22 cellular contexts compared by ENCODE assay signal in the genomic region with DNA sequence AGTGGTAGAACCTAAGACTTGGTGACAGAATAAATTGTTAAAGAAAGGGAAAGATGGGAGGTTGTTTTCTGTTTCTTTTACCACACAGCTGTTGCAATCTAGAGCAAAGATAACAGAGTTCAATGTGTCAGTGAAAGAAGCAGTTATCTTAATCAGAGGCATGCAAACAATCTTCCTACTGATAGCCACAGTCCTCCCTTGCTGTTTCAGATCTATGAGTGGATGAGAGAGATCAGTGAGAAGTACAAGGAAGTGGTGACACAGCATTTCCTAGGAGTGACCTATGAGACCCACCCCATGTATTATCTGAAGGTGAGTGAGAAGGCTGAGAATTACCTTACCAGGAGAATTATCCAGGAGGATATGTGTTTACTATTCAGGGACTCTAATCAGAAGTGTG. TPM values are rescaled to one million over a fixed set of nuclear protein-coding genes. Genes with fewer than 3 reads are reported as not detected.
DNase-seq lines count a peak whose midpoint lies in the region; ATAC-seq, FAIRE-seq and TF ChIP-seq lines count a peak whose summit lies in the region.
"Had no signal": no experiment of that assay in that cellular context is flagged by ENCODE, and none has a peak within 500 bp of the region (broad histone marks: within the 10 kb centered on the region; RNA-seq: fewer than 3 reads in every experiment).

No MANE protein-coding gene starts in this region.

- H3K27me3 ChIP-seq in bronchial epithelial cell (ENCODE audit: control insufficient read depth, insufficient read depth, low read length) = no peaks in the 10 kb centered on the region
- peaks cover 0 to 3% of the 10 kb centered on the region in 2 experiments; a peak in 1 of 5 replicates for H3K27me3 ChIP-seq in HepG2 (ENCODE audit: control insufficient read depth in 1 of 2, insufficient read depth in 2 of 2, low read length in 2 of 2)
- H3K27me3 ChIP-seq: BE2C had no signal

- H3K4me2 ChIP-seq in HepG2 (ENCODE audit: low read depth, low read length) = no peak overlapping the region
- H3K4me2 ChIP-seq: GM23338 had no signal

- H3K36me3 ChIP-seq in bronchial epithelial cell (ENCODE audit: control insufficient read depth, insufficient read depth, low read length) = no peaks in the 10 kb centered on the region
- no peaks in the 10 kb centered on the region for H3K36me3 ChIP-seq in HepG2 (replicated peaks in 1 of 2; ENCODE audit: control insufficient read depth in 1 of 2, insufficient read depth in 2 of 2, low read length in 2 of 2)
- H3K36me3 ChIP-seq: BE2C had no signal

- no peaks in the 10 kb centered on the region for H3K79me2 ChIP-seq in HepG2 (ENCODE audit: insufficient read depth, low read length)

- peaks cover 12% of the 10 kb centered on the region for H3K9me3 Mint-ChIP-seq in activated CD4-positive, alpha-beta T cell treated with anti-CD3 and anti-CD28 coated beads, Interleukin-2, amount 10 ng/mL, durations not matched to agents 24 days and 14 days
- peaks cover 4% of the 10 kb centered on the region for H3K9me3 Mint-ChIP-seq in type B pancreatic cell

- intact Hi-C loops in activated CD4-positive, alpha-beta T cell treated with anti-CD3 and anti-CD28 coated beads, Interleukin-2, amount 10 ng/mL, durations not matched to agents 24 days and 14 days (cut with micrococcal nuclease) = no loop called here
- intact Hi-C loops in HepG2 (cut with micrococcal nuclease; ENCODE audit: unreplicated experiment) = no loop called here

- no peak overlapping the region for H3K4me3 Mint-ChIP-seq in activated CD4-positive, alpha-beta T cell treated with anti-CD3 and anti-CD28 coated beads, Interleukin-2, amount 10 ng/mL, durations not matched to agents 24 days and 14 days
- no peak overlapping the region for H3K4me3 Mint-ChIP-seq in type B pancreatic cell
- H3K4me3 Mint-ChIP-seq: CD4-positive, alpha-beta T cell; GM23338 had no signal

- no peaks in the 10 kb centered on the region for H3K4me1 Mint-ChIP-seq in activated CD4-positive, alpha-beta T cell treated with anti-CD3 and anti-CD28 coated beads, Interleukin-2, amount 10 ng/mL, durations not matched to agents 24 days and 14 days
- no peaks in the 10 kb centered on the region for H3K4me1 Mint-ChIP-seq in type B pancreatic cell (ENCODE audit: unreplicated experiment)
- H3K4me1 Mint-ChIP-seq: GM23338 had no signal

- CTCF ChIA-PET in HepG2 (lab: Yijun Ruan, JAX; ENCODE audit: low intra/inter-chr PET ratio, low total read pairs) = no interaction called here

- H3K9me3 ChIP-seq in HepG2 (ENCODE audit: low read length) = peaks cover 16% of the 10 kb centered on the region

- H3K9ac ChIP-seq in HepG2 (ENCODE audit: insufficient read depth, low read depth, low read length) = no peak overlapping the region

- peak; percentile 34 for DNase-seq in activated CD4-positive, alpha-beta T cell treated with anti-CD3 and anti-CD28 coated beads, Interleukin-2, amount 10 ng/mL, durations not matched to agents 24 days and 14 days
- DNase-seq in activated CD4-positive, alpha-beta T cell treated with anti-CD3 and anti-CD28 coated beads for 4 hours = no peak
- DNase-seq in bronchial epithelial cell (ENCODE audit: low read depth) (peak; percentile 31), HepG2 (ENCODE audit: low spot score) (no peak), type B pancreatic cell (ENCODE audit: extremely low spot score, unreplicated experiment) (no peak), NCI-H1694 treated with DMSO at 0.1 percent for 48 hours (lab: John Stamatoyannopoulos, UW) (no peak)
- DNase-seq: 8988T; BE2C; CD4-positive, alpha-beta T cell; DMS79 treated with DMSO at 0.1 percent for 48 hours; NCI-H1092 treated with DMSO at 0.1 percent for 48 hours; NCI-H1694; NCI-H446; NK-92 treated with Interleukin-12 subunit alpha and Interleukin-12 subunit beta, amount 100 ng/mL, for 24 hours; RPMI8226 had no signal

- no peak for FAIRE-seq in bronchial epithelial cell (lab: Jason Lieb, UNC)
- FAIRE-seq in HepG2 (lab: Jason Lieb, UNC) = no peak
- FAIRE-seq: G401.6, GM18507 had no signal

- TF ChIP-seq RAD21 in HepG2 (CRISPR knock-in tag; IDR thresholded peaks at IDR 0.05) = no peak

- no peaks in the 10 kb centered on the region for H3K27me3 Mint-ChIP-seq in activated CD4-positive, alpha-beta T cell treated with anti-CD3 and anti-CD28 coated beads, Interleukin-2, amount 10 ng/mL, durations not matched to agents 24 days and 14 days
- H3K27me3 Mint-ChIP-seq in type B pancreatic cell = no peaks in the 10 kb centered on the region
- H3K27me3 Mint-ChIP-seq: CD4-positive, alpha-beta T cell had no signal

- H3K4me3 ChIP-seq in bronchial epithelial cell (ENCODE audit: low read depth, low read length) (no peak overlapping the region), HepG2 (replicated peaks in 1 of 3; ENCODE audit: insufficient read depth in 1 of 3, low read depth in 2 of 3, low read length in 3 of 3) (no peak overlapping the region)
- H3K4me3 ChIP-seq: GM23338 had no signal

- in situ Hi-C loops in HepG2 (cut with HindIII; ENCODE audit: extremely low pct_ligation_motif_present, low pct_unique_long_range_greater_than_20kb) = no loop called here

- no peak for TF ChIP-seq POLR2A in HepG2 (IDR thresholded peaks at IDR 0.05; ENCODE audit: insufficient read depth in 1 of 2, low read depth in 2 of 2, low read length in 2 of 2)
- TF ChIP-seq POLR2A in GM18505 (IDR thresholded peaks at IDR 0.05; ENCODE audit: borderline replicate concordance, extremely low read depth, insufficient read depth, insufficient read length) = no peak

- no peak for TF ChIP-seq EP300 in HepG2 (IDR thresholded peaks at IDR 0.05; ENCODE audit: low read depth in 2 of 2, low read length in 2 of 2)
- TF ChIP-seq EP300 in HepG2 (CRISPR knock-in tag; IDR thresholded peaks at IDR 0.05; ENCODE audit: borderline replicate concordance) = no peak

- BruUV-seq in HepG2 (replicated peaks; lab: Mats Ljungman, UMichigan) = no TSS peak

- POLR2A ChIA-PET in HepG2 (lab: Yijun Ruan, JAX) = no interaction called here

- no peaks in the 10 kb centered on the region for H3K4me1 ChIP-seq in HepG2 (ENCODE audit: insufficient read depth, low read length)
- H3K4me1 ChIP-seq: BE2C had no signal

- peak; percentile 44; the same call in 1 of the 3 replicates for ATAC-seq in HepG2
- ATAC-seq in HG03095 (IDR thresholded peaks at IDR 0.05; ENCODE audit: unreplicated experiment) = no peak
- ATAC-seq in GM18505 (IDR thresholded peaks at IDR 0.05; ENCODE audit: unreplicated experiment) = no peak
- ATAC-seq: GM23338 had no signal

- no peak overlapping the region for H3K27ac ChIP-seq in HepG2 (ENCODE audit: extremely low read length, insufficient read depth, low read length)

- H3K36me3 Mint-ChIP-seq in activated CD4-positive, alpha-beta T cell treated with anti-CD3 and anti-CD28 coated beads, Interleukin-2, amount 10 ng/mL, durations not matched to agents 24 days and 14 days (ENCODE audit: low read depth) = no peaks in the 10 kb centered on the region
- no peaks in the 10 kb centered on the region for H3K36me3 Mint-ChIP-seq in type B pancreatic cell

- H2AFZ ChIP-seq in HepG2 (ENCODE audit: low read length) = no peak overlapping the region
- H2AFZ ChIP-seq: GM23338 had no signal

- no peaks in the 10 kb centered on the region for H4K20me1 ChIP-seq in HepG2 (ENCODE audit: insufficient read depth, low read length)

- H3K27ac Mint-ChIP-seq in activated CD4-positive, alpha-beta T cell treated with anti-CD3 and anti-CD28 coated beads, Interleukin-2, amount 10 ng/mL, durations not matched to agents 24 days and 14 days = no peak overlapping the region
- peak overlapping the region; percentile 14 for H3K27ac Mint-ChIP-seq in type B pancreatic cell
- H3K27ac Mint-ChIP-seq: CD4-positive, alpha-beta T cell; GM23338 had no signal

- no peak for TF ChIP-seq CTCF in bronchial epithelial cell (IDR thresholded peaks at IDR 0.05; ENCODE audit: insufficient read depth, low read length, severe bottlenecking)
- no peak for TF ChIP-seq CTCF in HepG2 (CRISPR knock-in tag; IDR thresholded peaks at IDR 0.05)
- TF ChIP-seq CTCF in type B pancreatic cell (conservative IDR thresholded peaks at IDR 0.05) = no peak

TF ChIP-seq in HepG2, 621 proteins besides CTCF, POLR2A, EP300 and RAD21 (continues in another document):
- no peak for TF ChIP-seq JARID2 (CRISPR knock-in tag; IDR thresholded peaks at IDR 0.05; ENCODE audit: insufficient replicate concordance)

RNA-seq across cellular contexts. Expression of gene CPO, which starts 15.9 kb away (rescaled TPM):
- not detected in 2 replicates for total RNA-seq in activated CD4-positive, alpha-beta T cell treated with anti-CD3 and anti-CD28 coated beads, Interleukin-2, amount 10 ng/mL, durations not matched to agents 24 days and 14 days
- total RNA-seq in bronchial epithelial cell (0.13 TPM in 1 of 2 replicates, not detected in the other), HepG2 (2016; rRNA removed; fragmentation: Illumina TruSeq; extraction: Trizol) (not detected in 2 replicates), type B pancreatic cell (ENCODE audit: low replicate concordance) (0.24 and 0.51 TPM in 2 replicates)
- total RNA-seq in HepG2 (2016; cell fraction: cytosol; rRNA removed; fragmentation: Illumina TruSeq; extraction: Trizol; ENCODE audit: low read depth) = not detected in 2 replicates
- total RNA-seq in HepG2 (2016; cell fraction: insoluble cytoplasmic fraction; rRNA removed; fragmentation: Illumina TruSeq; extraction: Trizol) = not detected in 2 replicates
- not detected in 2 replicates for total RNA-seq in HepG2 (2016; cell fraction: membrane; rRNA removed; fragmentation: Illumina TruSeq; extraction: Trizol)
- not detected in 2 replicates for total RNA-seq in HepG2 (2016; cell fraction: nucleus; rRNA removed; fragmentation: Illumina TruSeq; extraction: Trizol)
- polyA plus RNA-seq in HepG2 (2011; rRNA removed) = 0.07 TPM in 1 of 2 replicates, not detected in the other
- not detected in 2 replicates for polyA plus RNA-seq in HepG2 (2011; cell fraction: cytosol; rRNA removed)
- polyA plus RNA-seq in HepG2 (2011; cell fraction: nucleus; rRNA removed) = 0.17 TPM in 1 of 2 replicates, not detected in the other
- not detected in 2 replicates for polyA plus RNA-seq in HepG2 (2012)
- polyA plus RNA-seq in HepG2 (2016; cell fraction: cytosol; fragmentation: Illumina TruSeq; extraction: Trizol; ENCODE audit: low read depth) = not detected in 2 replicates
- not detected in 2 replicates for polyA plus RNA-seq in HepG2 (2016; cell fraction: insoluble cytoplasmic fraction; fragmentation: Illumina TruSeq; extraction: Trizol; ENCODE audit: low read depth)
- polyA plus RNA-seq in HepG2 (2016; cell fraction: membrane; fragmentation: Illumina TruSeq; extraction: Trizol; ENCODE audit: low read depth) = not detected in 2 replicates
- not detected in 2 replicates for polyA plus RNA-seq in HepG2 (2016; cell fraction: nucleus; fragmentation: Illumina TruSeq; extraction: Trizol; ENCODE audit: insufficient read depth, low read depth)
- not detected in 2 replicates for polyA minus RNA-seq in HepG2 (2011; rRNA and poly(A)+ RNA removed; ENCODE audit: low replicate concordance)
- not detected in 2 replicates for polyA minus RNA-seq in HepG2 (2011; cell fraction: cytosol; rRNA and poly(A)+ RNA removed)
- not detected in 2 replicates for polyA minus RNA-seq in HepG2 (2011; cell fraction: nucleus; rRNA and poly(A)+ RNA removed)
- total RNA-seq: CD4-positive, alpha-beta T cell; MCF 10A; OCI-LY7 had no signal

Comparison
In these comparisons a context has a peak if more than half of its experiments do, and no peak if none do; other contexts are left out.
1. DNase-seq: peak in activated CD4-positive, alpha-beta T cell treated with anti-CD3 and anti-CD28 coated beads, Interleukin-2, amount 10 ng/mL, durations not matched to agents 24 days and 14 days (single experiment) and bronchial epithelial cell (single experiment); none in activated CD4-positive, alpha-beta T cell treated with anti-CD3 and anti-CD28 coated beads for 4 hours (0 of 2), HepG2 (single experiment), type B pancreatic cell (single experiment) and NCI-H1694 treated with DMSO at 0.1 percent for 48 hours (single experiment).